ENCODE assay signal across 32 cellular contexts in the genomic region with DNA sequence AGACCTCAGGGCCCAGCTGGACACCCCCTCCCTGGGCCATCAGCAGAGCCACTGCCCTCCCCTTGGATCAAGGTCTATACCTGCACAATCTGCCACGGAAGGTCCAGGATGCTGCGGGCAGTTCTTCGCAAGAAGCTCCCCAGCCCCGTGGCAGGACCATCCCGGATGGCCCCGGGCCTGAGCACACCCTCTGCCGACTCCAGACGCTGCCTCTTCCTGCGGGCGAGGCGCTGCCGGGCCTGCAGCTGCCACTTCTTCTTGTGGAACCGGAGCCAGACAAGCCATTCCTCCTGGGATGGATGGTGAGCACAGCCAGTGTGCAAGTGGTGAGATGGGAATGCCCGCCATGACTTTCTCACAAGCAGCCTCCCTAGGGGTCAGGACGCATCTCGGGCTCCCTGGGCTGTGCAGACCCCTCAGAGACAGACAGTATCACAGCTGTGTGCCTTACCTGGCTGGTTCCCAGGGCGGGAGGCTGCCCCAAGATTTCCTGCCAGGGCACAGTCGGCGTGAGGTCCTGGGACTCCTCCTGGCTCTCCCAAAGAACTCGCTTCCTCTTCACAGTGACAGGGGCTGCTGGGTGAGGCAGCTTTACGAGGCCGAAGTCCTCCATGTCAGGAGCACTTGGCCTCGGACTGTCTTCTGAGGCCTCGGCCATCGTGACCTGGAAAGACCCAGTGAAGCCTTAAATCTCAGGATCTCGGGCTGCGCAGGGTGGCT. TPM values are rescaled to one million over a fixed set of nuclear protein-coding genes. Genes with fewer than 3 reads are reported as not detected.
"Had no signal": no experiment of that assay in that cellular context is flagged by ENCODE, and none has a peak within 500 bp of the region (broad histone marks: within the 10 kb centered on the region; RNA-seq: fewer than 3 reads in every experiment).

No MANE protein-coding gene starts in this region.

- ATAC-seq: activated CD8-positive, alpha-beta memory T cell treated with anti-CD3 and anti-CD28 coated beads, Interleukin-2, amount 10 ng/mL, durations not matched to agents 7 days and 5 days; activated CD8-positive, alpha-beta T cell treated with anti-CD3 and anti-CD28 coated beads for 36 hours; activated naive CD8-positive, alpha-beta T cell treated with anti-CD3 and anti-CD28 coated beads, Interleukin-2, amount 50 U/mL, for 24 hours; gastrocnemius medialis; naive thymus-derived CD4-positive, alpha-beta T cell; pancreas; T-cell had no signal

- H3K36me3 ChIP-seq: pancreas, uterus had no signal

- H3K4me1 Mint-ChIP-seq: brain; naive thymus-derived CD4-positive, alpha-beta T cell; stimulated activated effector memory CD8-positive, alpha-beta T cell treated with anti-CD3 and anti-CD28 coated beads, Interleukin-12 subunit alpha, Interleukin-12 subunit beta, amount 100 ng/mL, for 72 hours; T-cell had no signal

- H3K4me1 ChIP-seq: esophagus muscularis mucosa, gastrocnemius medialis, pancreas, psoas muscle, stomach, suprapubic skin, tibial nerve, uterus had no signal

- H3K27me3 ChIP-seq: esophagus muscularis mucosa, gastrocnemius medialis, neutrophil, pancreas, stomach, suprapubic skin, tibial nerve, uterus had no signal

- H3K27ac ChIP-seq: esophagus muscularis mucosa, gastrocnemius medialis, neutrophil, pancreas, psoas muscle, stomach, suprapubic skin, tibial nerve, uterus, WERI-Rb-1 had no signal

- H3K9me3 Mint-ChIP-seq: activated CD4-positive, alpha-beta T cell treated with anti-CD3 and anti-CD28 coated beads, Interleukin-2, amount 10 ng/mL, durations not matched to agents 7 days and 5 days; activated CD8-positive, alpha-beta T cell treated with anti-CD3 and anti-CD28 coated beads for 36 hours; activated naive CD8-positive, alpha-beta T cell treated with anti-CD3 and anti-CD28 coated beads, Interleukin-2, amount 50 U/mL, for 24 hours; brain; stimulated activated effector memory CD8-positive, alpha-beta T cell treated with anti-CD3 and anti-CD28 coated beads, Interleukin-12 subunit alpha, Interleukin-12 subunit beta, amount 100 ng/mL, for 72 hours; T-cell had no signal

- H3K4me3 Mint-ChIP-seq: activated CD4-positive, alpha-beta T cell treated with anti-CD3 and anti-CD28 coated beads, Interleukin-2, amount 10 ng/mL, durations not matched to agents 7 days and 5 days; activated CD8-positive, alpha-beta memory T cell treated with anti-CD3 and anti-CD28 coated beads, Interleukin-2, amount 10 ng/mL, durations not matched to agents 7 days and 5 days; activated CD8-positive, alpha-beta T cell treated with anti-CD3 and anti-CD28 coated beads for 36 hours; activated naive CD8-positive, alpha-beta T cell treated with anti-CD3 and anti-CD28 coated beads, Interleukin-2, amount 50 U/mL, for 24 hours; brain; naive thymus-derived CD4-positive, alpha-beta T cell; stimulated activated effector memory CD8-positive, alpha-beta T cell treated with anti-CD3 and anti-CD28 coated beads, Interleukin-12 subunit alpha, Interleukin-12 subunit beta, amount 100 ng/mL, for 72 hours; T-cell had no signal

- H3K27ac Mint-ChIP-seq: activated CD4-positive, alpha-beta T cell treated with anti-CD3 and anti-CD28 coated beads, Interleukin-2, amount 10 ng/mL, durations not matched to agents 7 days and 5 days; activated CD8-positive, alpha-beta memory T cell treated with anti-CD3 and anti-CD28 coated beads, Interleukin-2, amount 10 ng/mL, durations not matched to agents 7 days and 5 days; activated CD8-positive, alpha-beta T cell treated with anti-CD3 and anti-CD28 coated beads for 36 hours; activated naive CD8-positive, alpha-beta T cell treated with anti-CD3 and anti-CD28 coated beads, Interleukin-2, amount 50 U/mL, for 24 hours; brain; naive thymus-derived CD4-positive, alpha-beta T cell; stimulated activated effector memory CD8-positive, alpha-beta T cell treated with anti-CD3 and anti-CD28 coated beads, Interleukin-12 subunit alpha, Interleukin-12 subunit beta, amount 100 ng/mL, for 72 hours; T-cell had no signal

- H3K9me3 ChIP-seq: esophagus muscularis mucosa, gastrocnemius medialis, neutrophil, pancreas, psoas muscle, stomach, suprapubic skin, tibial nerve, uterus had no signal

- H3K27me3 Mint-ChIP-seq: activated CD4-positive, alpha-beta T cell treated with anti-CD3 and anti-CD28 coated beads, Interleukin-2, amount 10 ng/mL, durations not matched to agents 7 days and 5 days; activated CD8-positive, alpha-beta memory T cell treated with anti-CD3 and anti-CD28 coated beads, Interleukin-2, amount 10 ng/mL, durations not matched to agents 7 days and 5 days; activated CD8-positive, alpha-beta T cell treated with anti-CD3 and anti-CD28 coated beads for 36 hours; activated naive CD8-positive, alpha-beta T cell treated with anti-CD3 and anti-CD28 coated beads, Interleukin-2, amount 50 U/mL, for 24 hours; brain; naive thymus-derived CD4-positive, alpha-beta T cell; T-cell had no signal

- H3K4me3 ChIP-seq: esophagus muscularis mucosa, gastrocnemius medialis, pancreas, psoas muscle, stomach, suprapubic skin, tibial nerve, uterus had no signal

- DNase-seq: activated CD4-positive, alpha-beta T cell treated with anti-CD3 and anti-CD28 coated beads, Interleukin-2, amount 10 ng/mL, durations not matched to agents 7 days and 5 days; activated CD4-positive, CD25-positive, alpha-beta regulatory T cell treated with anti-CD3 and anti-CD28 coated beads, Interleukin-2, amount 50 U/mL, for 72 hours; activated CD8-positive, alpha-beta memory T cell treated with anti-CD3 and anti-CD28 coated beads, Interleukin-2, amount 10 ng/mL, durations not matched to agents 7 days and 5 days; activated CD8-positive, alpha-beta T cell treated with anti-CD3 and anti-CD28 coated beads for 36 hours; activated gamma-delta T cell; activated naive CD4-positive, alpha-beta T cell treated with anti-CD3 and anti-CD28 coated beads, Interleukin-2, amount 50 U/mL, for 16 hours; activated naive CD8-positive, alpha-beta T cell treated with anti-CD3 and anti-CD28 coated beads, Interleukin-2, amount 50 U/mL, for 24 hours; activated T-cell treated with anti-CD3 and anti-CD28 coated beads for 4 hours; anterior cingulate cortex; caudate nucleus; dermis blood vessel endothelial cell; effector CD8-positive, alpha-beta T cell; gastrocnemius medialis; hippocampal formation; mesendoderm; naive thymus-derived CD4-positive, alpha-beta T cell; pancreas; psoas muscle; right cardiac atrium; stimulated activated CD4-positive, alpha-beta T cell treated with anti-CD3 and anti-CD28 coated beads, Interleukin-2, amount 100 ng/mL, for 24 hours; stomach; T-cell; uterus; WERI-Rb-1 had no signal

RNA-seq across cellular contexts. Expression of gene P2RX2, which starts 30.8 kb away (rescaled TPM):
- total RNA-seq: activated CD4-positive, alpha-beta T cell treated with anti-CD3 and anti-CD28 coated beads, Interleukin-2, amount 10 ng/mL, durations not matched to agents 7 days and 5 days; activated CD8-positive, alpha-beta memory T cell treated with anti-CD3 and anti-CD28 coated beads, Interleukin-2, amount 10 ng/mL, durations not matched to agents 7 days and 5 days; activated CD8-positive, alpha-beta T cell treated with anti-CD3 and anti-CD28 coated beads for 36 hours; gastrocnemius medialis; lower leg skin; mucosa of gallbladder; psoas muscle; right cardiac atrium; stomach; suprapubic skin; T-cell; tibial nerve; uterus had no signal
- polyA plus RNA-seq: naive thymus-derived CD4-positive, alpha-beta T cell; right cardiac atrium had no signal

RNA-seq across cellular contexts. Expression of gene LRCOL1, which starts 39.0 kb away (rescaled TPM):
- total RNA-seq: activated CD4-positive, alpha-beta T cell treated with anti-CD3 and anti-CD28 coated beads, Interleukin-2, amount 10 ng/mL, durations not matched to agents 7 days and 5 days; activated CD8-positive, alpha-beta memory T cell treated with anti-CD3 and anti-CD28 coated beads, Interleukin-2, amount 10 ng/mL, durations not matched to agents 7 days and 5 days; activated CD8-positive, alpha-beta T cell treated with anti-CD3 and anti-CD28 coated beads for 36 hours; esophagus muscularis mucosa; lower leg skin; mucosa of gallbladder; naive thymus-derived CD4-positive, alpha-beta T cell; pancreas; right cardiac atrium; stomach; suprapubic skin; T-cell; tibial nerve had no signal
- polyA plus RNA-seq: naive thymus-derived CD4-positive, alpha-beta T cell; right cardiac atrium had no signal
